10 cellular contexts compared by ENCODE assay signal in the genomic region with DNA sequence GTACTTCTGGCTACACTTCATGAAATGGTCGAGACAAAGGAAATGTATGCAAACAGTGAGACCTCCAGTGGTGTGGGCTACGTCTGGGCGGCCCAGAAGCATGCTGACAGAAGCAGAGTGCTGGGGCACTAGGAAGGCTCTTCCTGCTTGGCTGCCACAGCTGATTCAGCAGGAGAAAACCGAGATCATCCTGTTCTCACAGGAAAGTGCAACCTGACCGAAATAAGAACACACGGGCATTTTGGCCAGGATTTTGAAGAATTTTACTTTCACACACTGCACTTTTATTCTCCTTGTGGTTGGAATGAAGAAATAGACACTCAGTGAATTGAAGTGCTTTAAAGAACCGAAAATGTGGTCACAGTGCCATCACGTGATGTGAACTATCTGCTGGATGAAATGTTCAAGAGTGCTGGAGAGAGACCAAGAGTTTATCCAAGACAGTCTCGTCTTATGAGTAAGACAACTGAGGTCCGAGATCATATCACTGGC.
DNase-seq lines count a peak whose midpoint lies in the region; ATAC-seq and TF ChIP-seq lines count a peak whose summit lies in the region.
"Had no signal": no experiment of that assay in that cellular context is flagged by ENCODE, and none has a peak within 500 bp of the region (broad histone marks: within the 10 kb centered on the region; RNA-seq: fewer than 3 reads in every experiment).

No MANE protein-coding gene starts in this region.

- H3K9me3 ChIP-seq in BLaER1 treated with 17β-estradiol and CSF1 and Interleukin-3, amounts not matched to agents 10 nM and 100 nM (replicated peaks in 1 of 11), result peaks cover 6 to 16% (median 10%) of the 10 kb centered on the region in 11 experiments; a peak in 15 of 22 replicates
- H3K9me3 ChIP-seq in mesodermal cell (ENCODE audit: control insufficient read depth, low read length), result no peaks in the 10 kb centered on the region

- 42 to 52% methylated on average over 7 to 9 of the region's 10 CpGs for WGBS in mesodermal cell (ENCODE audit: insufficient coverage in 2 of 2), 2 experiments

- no peaks in the 10 kb centered on the region for H4K20me1 ChIP-seq in BLaER1 treated with 17β-estradiol and CSF1 and Interleukin-3, amounts not matched to agents 10 nM and 100 nM

- no peak overlapping the region; a peak in 1 of 20 replicates for H3K4me3 ChIP-seq in BLaER1 treated with 17β-estradiol and CSF1 and Interleukin-3, amounts not matched to agents 10 nM and 100 nM
- H3K4me3 ChIP-seq in choroid plexus epithelial cell (ENCODE audit: low read depth, low read length), result peak overlapping the region; percentile 26
- no peak overlapping the region for H3K4me3 ChIP-seq in mesodermal cell (ENCODE audit: extremely low read depth, insufficient read depth, low read length, poor library complexity, severe bottlenecking)

- H3K36me3 ChIP-seq in BLaER1 treated with 17β-estradiol and CSF1 and Interleukin-3, amounts not matched to agents 10 nM and 100 nM, result no peaks in the 10 kb centered on the region
- H3K36me3 ChIP-seq in mesodermal cell (ENCODE audit: control insufficient read depth, insufficient read depth, low read length), result no peaks in the 10 kb centered on the region

- ATAC-seq in HG03521 (IDR thresholded peaks at IDR 0.05; ENCODE audit: unreplicated experiment) (no peak), HG02623 (IDR thresholded peaks at IDR 0.05; ENCODE audit: unreplicated experiment) (no peak)

- H3K27ac ChIP-seq in BLaER1 treated with 17β-estradiol and CSF1 and Interleukin-3, amounts not matched to agents 10 nM and 100 nM, result no peak overlapping the region
- peak overlapping the region; percentile 32 for H3K27ac ChIP-seq in mesodermal cell (ENCODE audit: low read depth, low read length, severe bottlenecking)

- no peak overlapping the region; a peak in 1 of 22 replicates for H3K9ac ChIP-seq in BLaER1 treated with 17β-estradiol and CSF1 and Interleukin-3, amounts not matched to agents 10 nM and 100 nM

- DNase-seq in LHCN-M2 (ENCODE audit: low read depth) (peak; percentile 89), choroid plexus epithelial cell (ENCODE audit: low read depth) (peak; percentile 97), NCI-H1694 treated with DMSO at 0.1 percent for 48 hours (lab: John Stamatoyannopoulos, UW) (no peak)
- DNase-seq in activated T-cell treated with anti-CD3 and anti-CD28 coated beads, Interleukin-2, amount 50 U/mL, for 48 hours, result no peak
- DNase-seq: activated naive CD4-positive, alpha-beta T cell treated with Interleukin-2 at 50 U/mL for 16 hours; stimulated activated CD4-positive, alpha-beta T cell treated with anti-CD3 and anti-CD28 coated beads, Interleukin-4, amount 100 ng/mL, for 1 hour had no signal

- no peaks in the 10 kb centered on the region for H3K27me3 ChIP-seq in BLaER1 treated with 17β-estradiol and CSF1 and Interleukin-3, amounts not matched to agents 10 nM and 100 nM

- peaks cover 0 to 15% (median 10%) of the 10 kb centered on the region in 10 experiments; a peak in 14 of 20 replicates for H3K4me1 ChIP-seq in BLaER1 treated with 17β-estradiol and CSF1 and Interleukin-3, amounts not matched to agents 10 nM and 100 nM
- peaks cover 15% of the 10 kb centered on the region for H3K4me1 ChIP-seq in mesodermal cell (ENCODE audit: control insufficient read depth, insufficient read depth, low read length, poor library complexity, severe bottlenecking)

- TF ChIP-seq CTCF in choroid plexus epithelial cell (conservative IDR thresholded peaks at IDR 0.05; ENCODE audit: low read depth, low read length), result peak; percentile 55

- H3K4me2 ChIP-seq in BLaER1 treated with 17β-estradiol and CSF1 and Interleukin-3, amounts not matched to agents 10 nM and 100 nM, result peak overlapping the region in 10 of 11 experiments; percentile 34 to 82 (median 44); a peak in 17 of 22 replicates

Comparison
In these comparisons a context has a peak if more than half of its experiments do, and no peak if none do; other contexts are left out.
1. DNase-seq: peak in LHCN-M2 (single experiment) and choroid plexus epithelial cell (single experiment); none in activated T-cell treated with anti-CD3 and anti-CD28 coated beads, Interleukin-2, amount 50 U/mL, for 48 hours (0 of 2) and NCI-H1694 treated with DMSO at 0.1 percent for 48 hours (single experiment).